ENCODE assay signal across 1 cellular context in the genomic region with DNA sequence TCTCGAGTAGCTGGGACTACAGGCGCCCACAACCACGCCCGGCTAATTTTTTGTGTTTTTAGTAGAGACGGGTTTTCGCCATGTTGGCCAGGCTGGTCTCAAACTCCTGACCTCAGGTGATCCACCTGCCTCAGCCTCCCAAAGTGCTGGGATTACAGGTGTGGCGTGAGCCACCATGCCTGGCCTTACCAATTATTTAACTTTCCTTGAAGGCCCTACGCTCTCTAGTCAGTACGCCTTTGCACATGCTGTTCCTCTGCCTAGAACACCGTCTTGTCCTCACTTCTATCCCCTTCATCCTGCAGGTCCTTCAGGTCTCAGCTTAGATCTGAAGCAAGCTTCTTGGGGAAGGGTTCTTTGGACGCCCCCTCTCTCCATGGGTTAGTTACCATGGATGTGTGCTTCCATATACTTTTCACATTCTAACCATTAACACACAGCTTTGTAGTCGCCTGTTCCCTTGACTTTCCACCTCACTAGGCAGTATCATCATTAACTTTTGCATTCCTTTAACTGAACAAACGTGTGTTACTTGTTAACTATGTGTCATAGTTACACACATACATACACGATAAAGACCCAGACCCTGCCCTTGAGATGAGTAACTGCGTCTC.
TF ChIP-seq lines count a peak whose summit lies in the region.

No MANE protein-coding gene starts in this region.

TF ChIP-seq in K562, 482 proteins besides CTCF, POLR2A, EP300 and RAD21 (continued from another document and continues in another):
- no peak for TF ChIP-seq ZFP30 (CRISPR knock-in tag; IDR thresholded peaks at IDR 0.05; ENCODE audit: borderline replicate concordance)
- TF ChIP-seq, protein P1, sequence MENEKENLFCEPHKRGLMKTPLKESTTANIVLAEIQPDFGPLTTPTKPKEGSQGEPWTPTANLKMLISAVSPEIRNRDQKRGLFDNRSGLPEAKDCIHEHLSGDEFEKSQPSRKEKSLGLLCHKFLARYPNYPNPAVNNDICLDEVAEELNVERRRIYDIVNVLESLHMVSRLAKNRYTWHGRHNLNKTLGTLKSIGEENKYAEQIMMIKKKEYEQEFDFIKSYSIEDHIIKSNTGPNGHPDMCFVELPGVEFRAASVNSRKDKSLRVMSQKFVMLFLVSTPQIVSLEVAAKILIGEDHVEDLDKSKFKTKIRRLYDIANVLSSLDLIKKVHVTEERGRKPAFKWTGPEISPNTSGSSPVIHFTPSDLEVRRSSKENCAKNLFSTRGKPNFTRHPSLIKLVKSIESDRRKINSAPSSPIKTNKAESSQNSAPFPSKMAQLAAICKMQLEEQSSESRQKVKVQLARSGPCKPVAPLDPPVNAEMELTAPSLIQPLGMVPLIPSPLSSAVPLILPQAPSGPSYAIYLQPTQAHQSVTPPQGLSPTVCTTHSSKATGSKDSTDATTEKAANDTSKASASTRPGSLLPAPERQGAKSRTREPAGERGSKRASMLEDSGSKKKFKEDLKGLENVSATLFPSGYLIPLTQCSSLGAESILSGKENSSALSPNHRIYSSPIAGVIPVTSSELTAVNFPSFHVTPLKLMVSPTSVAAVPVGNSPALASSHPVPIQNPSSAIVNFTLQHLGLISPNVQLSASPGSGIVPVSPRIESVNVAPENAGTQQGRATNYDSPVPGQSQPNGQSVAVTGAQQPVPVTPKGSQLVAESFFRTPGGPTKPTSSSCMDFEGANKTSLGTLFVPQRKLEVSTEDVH (IDR thresholded peaks at IDR 0.05; ENCODE audit: low read depth, partially characterized antibody), result no peak
- no peak for TF ChIP-seq FOXK2 (conservative IDR thresholded peaks at IDR 0.05 in 1 of 2, IDR thresholded peaks at IDR 0.05 in 1 of 2; ENCODE audit: low read depth in 2 of 2)
- TF ChIP-seq ARID2 (IDR thresholded peaks at IDR 0.05), result peak; percentile 36; the same call in 1 of the 2 replicates
- TF ChIP-seq, protein P2, sequence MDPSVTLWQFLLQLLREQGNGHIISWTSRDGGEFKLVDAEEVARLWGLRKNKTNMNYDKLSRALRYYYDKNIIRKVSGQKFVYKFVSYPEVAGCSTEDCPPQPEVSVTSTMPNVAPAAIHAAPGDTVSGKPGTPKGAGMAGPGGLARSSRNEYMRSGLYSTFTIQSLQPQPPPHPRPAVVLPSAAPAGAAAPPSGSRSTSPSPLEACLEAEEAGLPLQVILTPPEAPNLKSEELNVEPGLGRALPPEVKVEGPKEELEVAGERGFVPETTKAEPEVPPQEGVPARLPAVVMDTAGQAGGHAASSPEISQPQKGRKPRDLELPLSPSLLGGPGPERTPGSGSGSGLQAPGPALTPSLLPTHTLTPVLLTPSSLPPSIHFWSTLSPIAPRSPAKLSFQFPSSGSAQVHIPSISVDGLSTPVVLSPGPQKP (CRISPR knock-in tag; IDR thresholded peaks at IDR 0.05), result no peak
- no peak for TF ChIP-seq PRPF4 (IDR thresholded peaks at IDR 0.05; ENCODE audit: insufficient read depth, low read depth, low read length, poor library complexity, severe bottlenecking)
- no peak for TF ChIP-seq RBM17 (IDR thresholded peaks at IDR 0.05; ENCODE audit: borderline replicate concordance, low read depth, low read length)
- no peak for TF ChIP-seq CHD2 (IDR thresholded peaks at IDR 0.05; ENCODE audit: low read depth, low read length)
- no peak for TF ChIP-seq SREBF1 (IDR thresholded peaks at IDR 0.05; ENCODE audit: borderline replicate concordance, low read depth, low read length)
- TF ChIP-seq MECOM (CRISPR knock-in tag; IDR thresholded peaks at IDR 0.05), result 0 out of 2 replicates have a peak, but pooled peaks have one; percentile 19
- no peak for TF ChIP-seq NFATC3 (IDR thresholded peaks at IDR 0.05)
- TF ChIP-seq, protein P3, sequence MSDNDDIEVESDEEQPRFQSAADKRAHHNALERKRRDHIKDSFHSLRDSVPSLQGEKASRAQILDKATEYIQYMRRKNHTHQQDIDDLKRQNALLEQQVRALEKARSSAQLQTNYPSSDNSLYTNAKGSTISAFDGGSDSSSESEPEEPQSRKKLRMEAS (CRISPR knock-in tag; IDR thresholded peaks at IDR 0.05), result peak; percentile 37; the same call in 1 of the 2 replicates
- TF ChIP-seq, protein P4, sequence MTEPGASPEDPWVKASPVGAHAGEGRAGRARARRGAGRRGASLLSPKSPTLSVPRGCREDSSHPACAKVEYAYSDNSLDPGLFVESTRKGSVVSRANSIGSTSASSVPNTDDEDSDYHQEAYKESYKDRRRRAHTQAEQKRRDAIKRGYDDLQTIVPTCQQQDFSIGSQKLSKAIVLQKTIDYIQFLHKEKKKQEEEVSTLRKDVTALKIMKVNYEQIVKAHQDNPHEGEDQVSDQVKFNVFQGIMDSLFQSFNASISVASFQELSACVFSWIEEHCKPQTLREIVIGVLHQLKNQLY (CRISPR knock-in tag; conservative IDR thresholded peaks at IDR 0.05), result peak; percentile 52 to 66; a peak in 1 of 4 replicates
- no peak for TF ChIP-seq MCM5 (IDR thresholded peaks at IDR 0.05; ENCODE audit: low read depth)
- no peak for TF ChIP-seq RFX1 (IDR thresholded peaks at IDR 0.05)
- no peak for TF ChIP-seq TRIM24 (IDR thresholded peaks at IDR 0.05)
- TF ChIP-seq HDAC3 (IDR thresholded peaks at IDR 0.05; ENCODE audit: borderline replicate concordance, partially characterized antibody), result no peak
- TF ChIP-seq, protein P5, sequence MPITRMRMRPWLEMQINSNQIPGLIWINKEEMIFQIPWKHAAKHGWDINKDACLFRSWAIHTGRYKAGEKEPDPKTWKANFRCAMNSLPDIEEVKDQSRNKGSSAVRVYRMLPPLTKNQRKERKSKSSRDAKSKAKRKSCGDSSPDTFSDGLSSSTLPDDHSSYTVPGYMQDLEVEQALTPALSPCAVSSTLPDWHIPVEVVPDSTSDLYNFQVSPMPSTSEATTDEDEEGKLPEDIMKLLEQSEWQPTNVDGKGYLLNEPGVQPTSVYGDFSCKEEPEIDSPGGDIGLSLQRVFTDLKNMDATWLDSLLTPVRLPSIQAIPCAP (CRISPR knock-in tag; IDR thresholded peaks at IDR 0.05; ENCODE audit: borderline replicate concordance), result no peak
- TF ChIP-seq CEBPG (CRISPR knock-in tag; IDR thresholded peaks at IDR 0.05), result no peak
- no peak for TF ChIP-seq CEBPG (tag; conservative IDR thresholded peaks at IDR 0.05 in 1 of 2, IDR thresholded peaks at IDR 0.05 in 1 of 2)
- TF ChIP-seq, protein P6, sequence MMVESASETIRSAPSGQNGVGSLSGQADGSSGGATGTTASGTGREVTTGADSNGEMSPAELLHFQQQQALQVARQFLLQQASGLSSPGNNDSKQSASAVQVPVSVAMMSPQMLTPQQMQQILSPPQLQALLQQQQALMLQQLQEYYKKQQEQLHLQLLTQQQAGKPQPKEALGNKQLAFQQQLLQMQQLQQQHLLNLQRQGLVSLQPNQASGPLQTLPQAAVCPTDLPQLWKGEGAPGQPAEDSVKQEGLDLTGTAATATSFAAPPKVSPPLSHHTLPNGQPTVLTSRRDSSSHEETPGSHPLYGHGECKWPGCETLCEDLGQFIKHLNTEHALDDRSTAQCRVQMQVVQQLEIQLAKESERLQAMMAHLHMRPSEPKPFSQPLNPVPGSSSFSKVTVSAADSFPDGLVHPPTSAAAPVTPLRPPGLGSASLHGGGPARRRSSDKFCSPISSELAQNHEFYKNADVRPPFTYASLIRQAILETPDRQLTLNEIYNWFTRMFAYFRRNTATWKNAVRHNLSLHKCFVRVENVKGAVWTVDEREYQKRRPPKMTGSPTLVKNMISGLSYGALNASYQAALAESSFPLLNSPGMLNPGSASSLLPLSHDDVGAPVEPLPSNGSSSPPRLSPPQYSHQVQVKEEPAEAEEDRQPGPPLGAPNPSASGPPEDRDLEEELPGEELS (CRISPR knock-in tag; IDR thresholded peaks at IDR 0.05; ENCODE audit: borderline replicate concordance), result 0 out of 2 replicates have a peak, but pooled peaks have one; percentile 45
- TF ChIP-seq HDAC2 (IDR thresholded peaks at IDR 0.05), result peak; percentile 9; the same call in 1 of the 2 replicates
- no peak for TF ChIP-seq XRCC3 (IDR thresholded peaks at IDR 0.05)
- TF ChIP-seq, protein P7, sequence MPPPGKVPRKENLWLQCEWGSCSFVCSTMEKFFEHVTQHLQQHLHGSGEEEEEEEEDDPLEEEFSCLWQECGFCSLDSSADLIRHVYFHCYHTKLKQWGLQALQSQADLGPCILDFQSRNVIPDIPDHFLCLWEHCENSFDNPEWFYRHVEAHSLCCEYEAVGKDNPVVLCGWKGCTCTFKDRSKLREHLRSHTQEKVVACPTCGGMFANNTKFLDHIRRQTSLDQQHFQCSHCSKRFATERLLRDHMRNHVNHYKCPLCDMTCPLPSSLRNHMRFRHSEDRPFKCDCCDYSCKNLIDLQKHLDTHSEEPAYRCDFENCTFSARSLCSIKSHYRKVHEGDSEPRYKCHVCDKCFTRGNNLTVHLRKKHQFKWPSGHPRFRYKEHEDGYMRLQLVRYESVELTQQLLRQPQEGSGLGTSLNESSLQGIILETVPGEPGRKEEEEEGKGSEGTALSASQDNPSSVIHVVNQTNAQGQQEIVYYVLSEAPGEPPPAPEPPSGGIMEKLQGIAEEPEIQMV (tag; conservative IDR thresholded peaks at IDR 0.05; ENCODE audit: low read depth), result peak; percentile 64; the same call in 1 of the 2 replicates
- TF ChIP-seq, protein P8, sequence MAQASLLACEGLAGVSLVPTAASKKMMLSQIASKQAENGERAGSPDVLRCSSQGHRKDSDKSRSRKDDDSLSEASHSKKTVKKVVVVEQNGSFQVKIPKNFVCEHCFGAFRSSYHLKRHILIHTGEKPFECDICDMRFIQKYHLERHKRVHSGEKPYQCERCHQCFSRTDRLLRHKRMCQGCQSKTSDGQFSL (CRISPR knock-in tag; IDR thresholded peaks at IDR 0.05), result no peak
- TF ChIP-seq, protein P8 (tag; IDR thresholded peaks at IDR 0.05), result no peak
- TF ChIP-seq GATAD2A (IDR thresholded peaks at IDR 0.05), result no peak
- TF ChIP-seq, protein P9, sequence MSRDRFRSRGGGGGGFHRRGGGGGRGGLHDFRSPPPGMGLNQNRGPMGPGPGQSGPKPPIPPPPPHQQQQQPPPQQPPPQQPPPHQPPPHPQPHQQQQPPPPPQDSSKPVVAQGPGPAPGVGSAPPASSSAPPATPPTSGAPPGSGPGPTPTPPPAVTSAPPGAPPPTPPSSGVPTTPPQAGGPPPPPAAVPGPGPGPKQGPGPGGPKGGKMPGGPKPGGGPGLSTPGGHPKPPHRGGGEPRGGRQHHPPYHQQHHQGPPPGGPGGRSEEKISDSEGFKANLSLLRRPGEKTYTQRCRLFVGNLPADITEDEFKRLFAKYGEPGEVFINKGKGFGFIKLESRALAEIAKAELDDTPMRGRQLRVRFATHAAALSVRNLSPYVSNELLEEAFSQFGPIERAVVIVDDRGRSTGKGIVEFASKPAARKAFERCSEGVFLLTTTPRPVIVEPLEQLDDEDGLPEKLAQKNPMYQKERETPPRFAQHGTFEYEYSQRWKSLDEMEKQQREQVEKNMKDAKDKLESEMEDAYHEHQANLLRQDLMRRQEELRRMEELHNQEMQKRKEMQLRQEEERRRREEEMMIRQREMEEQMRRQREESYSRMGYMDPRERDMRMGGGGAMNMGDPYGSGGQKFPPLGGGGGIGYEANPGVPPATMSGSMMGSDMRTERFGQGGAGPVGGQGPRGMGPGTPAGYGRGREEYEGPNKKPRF (IDR thresholded peaks at IDR 0.05; ENCODE audit: low read depth, low read length), result no peak
- TF ChIP-seq, protein P10, sequence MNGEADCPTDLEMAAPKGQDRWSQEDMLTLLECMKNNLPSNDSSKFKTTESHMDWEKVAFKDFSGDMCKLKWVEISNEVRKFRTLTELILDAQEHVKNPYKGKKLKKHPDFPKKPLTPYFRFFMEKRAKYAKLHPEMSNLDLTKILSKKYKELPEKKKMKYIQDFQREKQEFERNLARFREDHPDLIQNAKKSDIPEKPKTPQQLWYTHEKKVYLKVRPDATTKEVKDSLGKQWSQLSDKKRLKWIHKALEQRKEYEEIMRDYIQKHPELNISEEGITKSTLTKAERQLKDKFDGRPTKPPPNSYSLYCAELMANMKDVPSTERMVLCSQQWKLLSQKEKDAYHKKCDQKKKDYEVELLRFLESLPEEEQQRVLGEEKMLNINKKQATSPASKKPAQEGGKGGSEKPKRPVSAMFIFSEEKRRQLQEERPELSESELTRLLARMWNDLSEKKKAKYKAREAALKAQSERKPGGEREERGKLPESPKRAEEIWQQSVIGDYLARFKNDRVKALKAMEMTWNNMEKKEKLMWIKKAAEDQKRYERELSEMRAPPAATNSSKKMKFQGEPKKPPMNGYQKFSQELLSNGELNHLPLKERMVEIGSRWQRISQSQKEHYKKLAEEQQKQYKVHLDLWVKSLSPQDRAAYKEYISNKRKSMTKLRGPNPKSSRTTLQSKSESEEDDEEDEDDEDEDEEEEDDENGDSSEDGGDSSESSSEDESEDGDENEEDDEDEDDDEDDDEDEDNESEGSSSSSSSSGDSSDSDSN (IDR thresholded peaks at IDR 0.05; ENCODE audit: borderline replicate concordance in 1 of 2, low read depth in 2 of 2, low read length in 2 of 2), result no peak
- no peak for TF ChIP-seq TAL1 (IDR thresholded peaks at IDR 0.05)
- TF ChIP-seq NR4A1 (CRISPR knock-in tag; IDR thresholded peaks at IDR 0.05), result peak; percentile 76; the same call in 1 of the 2 replicates
- no peak for TF ChIP-seq NR4A1 (tag; IDR thresholded peaks at IDR 0.05)
- no peak for TF ChIP-seq ZNF699 (CRISPR knock-in tag; IDR thresholded peaks at IDR 0.05; ENCODE audit: insufficient replicate concordance)
- TF ChIP-seq ZBTB17 (CRISPR knock-in tag; IDR thresholded peaks at IDR 0.05), result 0 out of 2 replicates have a peak, but pooled peaks have one; percentile 54
- no peak for TF ChIP-seq KDM4B (IDR thresholded peaks at IDR 0.05; ENCODE audit: borderline replicate concordance in 2 of 2, low read depth in 1 of 2)
- TF ChIP-seq, protein P11, sequence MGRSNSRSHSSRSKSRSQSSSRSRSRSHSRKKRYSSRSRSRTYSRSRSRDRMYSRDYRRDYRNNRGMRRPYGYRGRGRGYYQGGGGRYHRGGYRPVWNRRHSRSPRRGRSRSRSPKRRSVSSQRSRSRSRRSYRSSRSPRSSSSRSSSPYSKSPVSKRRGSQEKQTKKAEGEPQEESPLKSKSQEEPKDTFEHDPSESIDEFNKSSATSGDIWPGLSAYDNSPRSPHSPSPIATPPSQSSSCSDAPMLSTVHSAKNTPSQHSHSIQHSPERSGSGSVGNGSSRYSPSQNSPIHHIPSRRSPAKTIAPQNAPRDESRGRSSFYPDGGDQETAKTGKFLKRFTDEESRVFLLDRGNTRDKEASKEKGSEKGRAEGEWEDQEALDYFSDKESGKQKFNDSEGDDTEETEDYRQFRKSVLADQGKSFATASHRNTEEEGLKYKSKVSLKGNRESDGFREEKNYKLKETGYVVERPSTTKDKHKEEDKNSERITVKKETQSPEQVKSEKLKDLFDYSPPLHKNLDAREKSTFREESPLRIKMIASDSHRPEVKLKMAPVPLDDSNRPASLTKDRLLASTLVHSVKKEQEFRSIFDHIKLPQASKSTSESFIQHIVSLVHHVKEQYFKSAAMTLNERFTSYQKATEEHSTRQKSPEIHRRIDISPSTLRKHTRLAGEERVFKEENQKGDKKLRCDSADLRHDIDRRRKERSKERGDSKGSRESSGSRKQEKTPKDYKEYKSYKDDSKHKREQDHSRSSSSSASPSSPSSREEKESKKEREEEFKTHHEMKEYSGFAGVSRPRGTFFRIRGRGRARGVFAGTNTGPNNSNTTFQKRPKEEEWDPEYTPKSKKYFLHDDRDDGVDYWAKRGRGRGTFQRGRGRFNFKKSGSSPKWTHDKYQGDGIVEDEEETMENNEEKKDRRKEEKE (IDR thresholded peaks at IDR 0.05; ENCODE audit: borderline replicate concordance in 1 of 2, control insufficient read depth in 1 of 2, low read depth in 2 of 2, low read length in 1 of 2), result no peak
- no peak for TF ChIP-seq ZKSCAN3 (CRISPR knock-in tag; IDR thresholded peaks at IDR 0.05)
- no peak for TF ChIP-seq FIP1L1 (IDR thresholded peaks at IDR 0.05; ENCODE audit: low read depth, low read length, poor library complexity, severe bottlenecking)
